In the genomic region with DNA sequence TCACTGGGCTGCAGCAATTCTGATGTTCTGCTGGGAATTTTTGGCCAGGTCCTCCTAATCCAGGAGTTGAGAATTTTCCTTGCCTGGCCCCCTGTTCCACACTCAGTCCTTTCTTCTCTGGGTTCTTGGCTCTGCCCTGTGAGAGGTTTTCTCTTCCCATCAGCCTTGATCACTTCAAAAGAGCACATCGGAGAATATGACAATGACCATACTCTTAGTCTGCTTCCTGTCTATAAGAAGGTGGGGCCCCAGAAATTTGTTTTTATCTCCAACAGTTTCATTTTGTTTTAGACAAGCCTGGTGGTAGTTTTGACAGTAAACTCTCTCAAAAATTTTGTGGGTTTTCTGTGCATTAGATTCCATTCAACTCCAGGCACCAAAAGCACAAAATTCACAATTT, we compare ENCODE assay signal across 24 cellular contexts.
DNase-seq lines count a peak whose midpoint lies in the region; ATAC-seq and TF ChIP-seq lines count a peak whose summit lies in the region.
"Had no signal": no experiment of that assay in that cellular context is flagged by ENCODE, and none has a peak within 500 bp of the region (broad histone marks: within the 10 kb centered on the region; RNA-seq: fewer than 3 reads in every experiment).

No MANE protein-coding gene starts in this region.

- in situ Hi-C loops in GM13977 (cut with MboI; ENCODE audit: low pct_unique_long_range_greater_than_20kb, low sequenced_read_pairs, unreplicated experiment), result no loop called here

- no peaks in the 10 kb centered on the region for H3K36me3 ChIP-seq in DND-41 (ENCODE audit: insufficient read depth, low read length)
- H3K36me3 ChIP-seq: BE2C, brain microvascular endothelial cell, ovary, transverse colon had no signal

- H3K9me3 Mint-ChIP-seq in activated CD8-positive, alpha-beta memory T cell treated with anti-CD3 and anti-CD28 coated beads, Interleukin-2, amount 10 ng/mL, durations not matched to agents 7 days and 5 days (ENCODE audit: low read depth), result no peaks in the 10 kb centered on the region
- H3K9me3 Mint-ChIP-seq in activated CD4-positive, alpha-beta memory T cell treated with anti-CD3 and anti-CD28 coated beads for 36 hours, result no peaks in the 10 kb centered on the region
- H3K9me3 Mint-ChIP-seq in naive thymus-derived CD8-positive, alpha-beta T cell, result no peaks in the 10 kb centered on the region

- peak overlapping the region; percentile 5; the same call in 1 of the 2 replicates for H3K4me2 ChIP-seq in DND-41 (ENCODE audit: insufficient read depth, low read length)

- peaks cover 6% of the 10 kb centered on the region for H3K4me1 Mint-ChIP-seq in activated CD8-positive, alpha-beta memory T cell treated with anti-CD3 and anti-CD28 coated beads, Interleukin-2, amount 10 ng/mL, durations not matched to agents 7 days and 5 days
- peaks cover 8% of the 10 kb centered on the region for H3K4me1 Mint-ChIP-seq in activated CD4-positive, alpha-beta memory T cell treated with anti-CD3 and anti-CD28 coated beads for 36 hours (ENCODE audit: low read depth)
- peaks cover 2 to 19% (median 12%) of the 10 kb centered on the region in 4 donors for H3K4me1 Mint-ChIP-seq in naive thymus-derived CD8-positive, alpha-beta T cell

- H4K20me1 ChIP-seq in DND-41 (ENCODE audit: insufficient read depth, low read length), result no peaks in the 10 kb centered on the region

- TF ChIP-seq CTCF in DND-41 (IDR thresholded peaks at IDR 0.05; ENCODE audit: borderline replicate concordance, extremely low read depth, low read length, poor library complexity, severe bottlenecking), result no peak
- no peak for TF ChIP-seq CTCF in GM13977 (IDR thresholded peaks at IDR 0.05; ENCODE audit: extremely low read depth, insufficient read depth, missing control alignments)

- no peak overlapping the region for H3K4me3 Mint-ChIP-seq in activated CD8-positive, alpha-beta memory T cell treated with anti-CD3 and anti-CD28 coated beads, Interleukin-2, amount 10 ng/mL, durations not matched to agents 7 days and 5 days
- H3K4me3 Mint-ChIP-seq in activated CD4-positive, alpha-beta memory T cell treated with anti-CD3 and anti-CD28 coated beads for 36 hours, result no peak overlapping the region
- H3K4me3 Mint-ChIP-seq in naive thymus-derived CD8-positive, alpha-beta T cell, result peak overlapping the region in 5 of 10 donors; percentile 11 to 42 (median 23)

- CTCF ChIA-PET in activated CD8-positive, alpha-beta memory T cell treated with anti-CD3 and anti-CD28 coated beads, Interleukin-2, amount 10 ng/mL, durations not matched to agents 7 days and 5 days (lab: Charles Lee), result interaction anchor here (1.4 kb wide), 1 partner anchor 17 kb away, joined by 9 read pairs; no protein-coding TSS in a partner anchor
- CTCF ChIA-PET in activated CD4-positive, alpha-beta memory T cell treated with anti-CD3 and anti-CD28 coated beads for 36 hours (lab: Charles Lee), result no interaction called here

- no peak for DNase-seq in activated CD8-positive, alpha-beta memory T cell treated with anti-CD3 and anti-CD28 coated beads, Interleukin-2, amount 10 ng/mL, durations not matched to agents 7 days and 5 days
- no peak for DNase-seq in activated CD8-positive, alpha-beta memory T cell treated with anti-CD3 and anti-CD28 coated beads, Interleukin-2, amount 50 U/mL, for 48 hours
- DNase-seq in DND-41 (no peak), GM13977 (ENCODE audit: low spot score) (no peak), NCI-H748 treated with DMSO at 0.1 percent for 48 hours (lab: John Stamatoyannopoulos, UW) (no peak)
- DNase-seq in activated CD4-positive, alpha-beta memory T cell treated with anti-CD3 and anti-CD28 coated beads for 36 hours, result no peak
- peak in 1 of 10 donors; percentile 14 for DNase-seq in naive thymus-derived CD8-positive, alpha-beta T cell
- DNase-seq in central memory CD4-positive, alpha-beta T cell, result no peak
- DNase-seq: activated CD4-positive, alpha-beta T cell treated with anti-CD3 and anti-CD28 coated beads, Interleukin-2, amount 50 U/mL, for 48 hours; amniotic stem cell; BE2C; brain microvascular endothelial cell; hippocampal formation; Karpas-422; left colon; mammary epithelial cell; NCI-H1436; NCI-H2107; NCI-H446 treated with DMSO at 0.1 percent for 48 hours; ovary; retina; small intestine; transverse colon had no signal

- H3K9me3 ChIP-seq in DND-41 (ENCODE audit: insufficient read depth, low read length, severe bottlenecking), result no peaks in the 10 kb centered on the region
- H3K9me3 ChIP-seq: BE2C, ovary, transverse colon had no signal

- no peaks in the 10 kb centered on the region for H3K36me3 Mint-ChIP-seq in activated CD8-positive, alpha-beta memory T cell treated with anti-CD3 and anti-CD28 coated beads, Interleukin-2, amount 10 ng/mL, durations not matched to agents 7 days and 5 days
- no peaks in the 10 kb centered on the region for H3K36me3 Mint-ChIP-seq in activated CD4-positive, alpha-beta memory T cell treated with anti-CD3 and anti-CD28 coated beads for 36 hours
- H3K36me3 Mint-ChIP-seq in naive thymus-derived CD8-positive, alpha-beta T cell, result no peaks in the 10 kb centered on the region

- intact Hi-C loops in activated CD4-positive, alpha-beta memory T cell treated with anti-CD3 and anti-CD28 coated beads for 36 hours (cut with micrococcal nuclease), result loop anchor here (2.0 kb wide), 1 partner anchor 16 kb away; no protein-coding TSS in a partner anchor

- H3K4me1 ChIP-seq in DND-41 (ENCODE audit: insufficient read depth, low read length), result peaks cover 16% of the 10 kb centered on the region
- H3K4me1 ChIP-seq: BE2C, transverse colon had no signal

- peaks cover 15% of the 10 kb centered on the region for H3K27me3 Mint-ChIP-seq in activated CD8-positive, alpha-beta memory T cell treated with anti-CD3 and anti-CD28 coated beads, Interleukin-2, amount 10 ng/mL, durations not matched to agents 7 days and 5 days
- peaks cover 2% of the 10 kb centered on the region for H3K27me3 Mint-ChIP-seq in activated CD4-positive, alpha-beta memory T cell treated with anti-CD3 and anti-CD28 coated beads for 36 hours
- peaks cover 0 to 2% (median 0%) of the 10 kb centered on the region in 5 donors for H3K27me3 Mint-ChIP-seq in naive thymus-derived CD8-positive, alpha-beta T cell

- no peak overlapping the region for H3K4me3 ChIP-seq in DND-41 (ENCODE audit: low read depth in 1 of 2, low read length in 2 of 2)
- H3K4me3 ChIP-seq: ovary, SK-N-MC, transverse colon had no signal

- peak; percentile 23 for ATAC-seq in activated CD8-positive, alpha-beta memory T cell treated with anti-CD3 and anti-CD28 coated beads, Interleukin-2, amount 10 ng/mL, durations not matched to agents 7 days and 5 days
- ATAC-seq in DND-41 (ENCODE audit: insufficient read depth, low read depth), result peak; percentile 52; the same call in 2 of the 3 replicates
- peak; percentile 52 to 68 for ATAC-seq in naive thymus-derived CD8-positive, alpha-beta T cell
- ATAC-seq: left colon had no signal

- H3K27me3 ChIP-seq in DND-41 (ENCODE audit: insufficient read depth, low read length, poor library complexity), result no peaks in the 10 kb centered on the region
- H3K27me3 ChIP-seq: brain microvascular endothelial cell, ovary had no signal

- no peak overlapping the region for H3K27ac Mint-ChIP-seq in activated CD8-positive, alpha-beta memory T cell treated with anti-CD3 and anti-CD28 coated beads, Interleukin-2, amount 10 ng/mL, durations not matched to agents 7 days and 5 days
- peak overlapping the region; percentile 38 for H3K27ac Mint-ChIP-seq in activated CD4-positive, alpha-beta memory T cell treated with anti-CD3 and anti-CD28 coated beads for 36 hours
- peak overlapping the region in 7 of 10 donors; percentile 2 to 86 (median 71) for H3K27ac Mint-ChIP-seq in naive thymus-derived CD8-positive, alpha-beta T cell

- no peak overlapping the region for H3K9ac ChIP-seq in DND-41 (ENCODE audit: low read depth, low read length)

- no peaks in the 10 kb centered on the region for H3K79me2 ChIP-seq in DND-41 (ENCODE audit: insufficient read depth, low read length)

- H3K27ac ChIP-seq in DND-41 (ENCODE audit: low read length), result peak overlapping the region; percentile 58
- H3K27ac ChIP-seq: brain microvascular endothelial cell, ovary, SK-N-MC, transverse colon had no signal

- peak overlapping the region; percentile 41 for H2AFZ ChIP-seq in DND-41 (ENCODE audit: low read depth, low read length)

- POLR2A ChIA-PET in activated CD4-positive, alpha-beta memory T cell treated with anti-CD3 and anti-CD28 coated beads for 36 hours (lab: Charles Lee), result no interaction called here
- POLR2A ChIA-PET in naive thymus-derived CD8-positive, alpha-beta T cell (lab: Charles Lee), result interaction anchor here (1.0 to 1.1 kb wide), 2 partner anchors 16 to 17 kb away, joined by 3 read pairs; no protein-coding TSS in a partner anchor
